ENCODE assay signal across 19 cellular contexts in genomic region chr12:26193539-26193938, GRCh38. TPM values are rescaled to one million over a fixed set of nuclear protein-coding genes. Genes with fewer than 3 reads are reported as not detected.
A peak's percentile ranks its signal among the peaks of the same experiment; 100 is the strongest.
DNase-seq lines count a peak whose midpoint lies in the region; ATAC-seq, FAIRE-seq and TF ChIP-seq lines count a peak whose summit lies in the region.
"Had no signal": no experiment of that assay in that cellular context is flagged by ENCODE, and none has a peak within 500 bp of the region (broad histone marks: within the 10 kb centered on the region; RNA-seq: fewer than 3 reads in every experiment).

No MANE protein-coding gene starts in this region.

- H3K9me3 Mint-ChIP-seq in nephron progenitor cell = no peaks in the 10 kb centered on the region
- H3K9me3 Mint-ChIP-seq: CD4-positive, CD25-positive, alpha-beta regulatory T cell; CD8-positive, alpha-beta T cell; GM23338; H9; HFFc6 had no signal

- no peak overlapping the region for H2BK120ac ChIP-seq in IMR-90 (ENCODE audit: low read depth, low read length)

- H4K91ac ChIP-seq in IMR-90 (ENCODE audit: insufficient read depth, low read depth, low read length) = no peak overlapping the region

- H3K4me3 ChIP-seq in IMR-90 (ENCODE audit: insufficient read depth, low read depth, low read length) = no peak overlapping the region
- H3K4me3 ChIP-seq in osteoblast (ENCODE audit: insufficient read depth, low read length) = no peak overlapping the region
- H3K4me3 ChIP-seq in small intestine (ENCODE audit: low read depth in 1 of 2, low read length in 2 of 2) = no peak overlapping the region
- H3K4me3 ChIP-seq: BLaER1, GM23338 had no signal

- H4K5ac ChIP-seq in IMR-90 (ENCODE audit: low read depth, low read length) = no peak overlapping the region

- DNase-seq in IMR-90 (no peak), cerebellar cortex (ENCODE audit: low spot score) (peak; percentile 9), nephron progenitor cell (no peak), osteoblast (ENCODE audit: insufficient read length, low spot score, missing footprints) (no peak), small intestine (no peak)
- no peak for DNase-seq in activated CD4-positive, alpha-beta T cell treated with anti-CD3 and anti-CD28 coated beads, Interleukin-2, amount 50 U/mL, for 4 hours
- DNase-seq: Caco-2; CD4-positive, CD25-positive, alpha-beta regulatory T cell; CD8-positive, alpha-beta T cell; DMS153; DND-41; H9; HFFc6 had no signal

- H3K18ac ChIP-seq in IMR-90 (ENCODE audit: low read depth, low read length) = no peak overlapping the region

- in situ Hi-C loops in IMR-90 (cut with MboI; ENCODE audit: low sequenced_read_pairs) = no loop called here

- no TSS peak for BruUV-seq in IMR-90 (replicated peaks; lab: Mats Ljungman, UMichigan)

- no peaks in the 10 kb centered on the region for H3K4me1 Mint-ChIP-seq in nephron progenitor cell

- no peaks in the 10 kb centered on the region for H3K36me3 Mint-ChIP-seq in nephron progenitor cell (ENCODE audit: low read depth)
- H3K36me3 Mint-ChIP-seq: CD4-positive, CD25-positive, alpha-beta regulatory T cell; CD8-positive, alpha-beta T cell had no signal

- no peak overlapping the region for H3K27ac Mint-ChIP-seq in nephron progenitor cell
- H3K27ac Mint-ChIP-seq: CD4-positive, CD25-positive, alpha-beta regulatory T cell; CD8-positive, alpha-beta T cell; GM23338; H9; HFFc6 had no signal

- no peak overlapping the region for H3K4ac ChIP-seq in IMR-90 (ENCODE audit: low read depth, low read length)

- peaks cover 53% of the 10 kb centered on the region for H3K27me3 Mint-ChIP-seq in nephron progenitor cell (ENCODE audit: low read depth, poor library complexity)

- H4K20me1 ChIP-seq in IMR-90 (ENCODE audit: insufficient read depth, low read length) (no peaks in the 10 kb centered on the region), osteoblast (ENCODE audit: insufficient read depth, low read length) (no peaks in the 10 kb centered on the region)
- H4K20me1 ChIP-seq: BLaER1 had no signal

- H3K14ac ChIP-seq in IMR-90 (replicated peaks; ENCODE audit: low read depth, low read length) = no peak overlapping the region

- H3K27ac ChIP-seq in IMR-90 (ENCODE audit: insufficient read depth, low read length) (no peak overlapping the region), osteoblast (ENCODE audit: low read depth, low read length) (no peak overlapping the region), small intestine (ENCODE audit: low read depth in 1 of 2, low read length in 1 of 2) (no peak overlapping the region)
- H3K27ac ChIP-seq: BLaER1, C4-2B had no signal

- H3K23ac ChIP-seq in IMR-90 (ENCODE audit: low read depth, low read length) = peak overlapping the region; percentile 12; the same call in 1 of the 2 replicates

- H3K9me3 ChIP-seq in IMR-90 (ENCODE audit: control insufficient read depth, insufficient read depth, low read length) (peaks cover 3% of the 10 kb centered on the region), osteoblast (ENCODE audit: low read depth, low read length) (no peaks in the 10 kb centered on the region), small intestine (ENCODE audit: control insufficient read depth, low read depth) (no peaks in the 10 kb centered on the region)
- H3K9me3 ChIP-seq: Caco-2 had no signal

- no peak overlapping the region for H3K56ac ChIP-seq in IMR-90 (ENCODE audit: extremely low read depth, insufficient read depth, low read length)

- H2AK5ac ChIP-seq in IMR-90 (ENCODE audit: low read depth, low read length) = no peak overlapping the region

- H3K4me1 ChIP-seq in IMR-90 (ENCODE audit: control insufficient read depth, insufficient read depth, low read length) (peaks cover 3% of the 10 kb centered on the region), osteoblast (ENCODE audit: insufficient read depth, low read length) (peaks cover 28% of the 10 kb centered on the region), small intestine (ENCODE audit: control insufficient read depth in 2 of 2, insufficient read depth in 1 of 2, low read depth in 1 of 2, low read length in 1 of 2) (peaks cover 0 to 3% of the 10 kb centered on the region in 2 donors)
- H3K4me1 ChIP-seq: BLaER1, Caco-2 had no signal

- no peak overlapping the region for H3K4me2 ChIP-seq in IMR-90 (ENCODE audit: low read depth, low read length)
- no peak overlapping the region for H3K4me2 ChIP-seq in osteoblast (ENCODE audit: insufficient read depth, low read length)
- H3K4me2 ChIP-seq: BLaER1, GM23338 had no signal

- H2BK15ac ChIP-seq in IMR-90 (ENCODE audit: low read depth, low read length) = no peak overlapping the region

- no peak overlapping the region for H2AK9ac ChIP-seq in IMR-90 (replicated peaks; ENCODE audit: low read depth, low read length, poor library complexity)

- H2AFZ ChIP-seq in IMR-90 (replicated peaks; ENCODE audit: low read length, poor library complexity) = no peak overlapping the region
- no peak overlapping the region for H2AFZ ChIP-seq in osteoblast (ENCODE audit: low read length)
- H2AFZ ChIP-seq: GM23338 had no signal

- no peak for TF ChIP-seq RAD21 in IMR-90 (IDR thresholded peaks at IDR 0.05; ENCODE audit: low read length)

- 0 out of 2 replicates have a peak, but pooled peaks cover 2% of the 10 kb centered on the region for H3K9me1 ChIP-seq in IMR-90 (ENCODE audit: insufficient read depth, low read length)

- peaks cover 4 to 5% of the 10 kb centered on the region in 2 experiments; a peak in 1 of 4 replicates for H3K79me1 ChIP-seq in IMR-90 (ENCODE audit: low read depth in 1 of 2, low read length in 2 of 2)

- no peak overlapping the region for H2BK20ac ChIP-seq in IMR-90 (ENCODE audit: low read depth, low read length)

- intact Hi-C loops in IMR-90 (cut with micrococcal nuclease) = loop anchor here (5.0 kb wide), 1 partner anchor 41 kb away; no protein-coding TSS in a partner anchor

- no peak overlapping the region for H2BK5ac ChIP-seq in IMR-90 (ENCODE audit: low read depth, low read length, poor library complexity, severe bottlenecking)

- POLR2A ChIA-PET in IMR-90 (lab: Charles Lee; ENCODE audit: unreplicated experiment) = no interaction called here

- TF ChIP-seq CTCF in IMR-90 (conservative IDR thresholded peaks at IDR 0.05; ENCODE audit: low read depth, low read length) (no peak), nephron progenitor cell (IDR thresholded peaks at IDR 0.05) (no peak), osteoblast (IDR thresholded peaks at IDR 0.05; ENCODE audit: extremely low read depth, low read depth, low read length) (no peak)

- dilution Hi-C loops in IMR-90 (cut with HindIII; ENCODE audit: low sequenced_read_pairs, unreplicated experiment) = no loop called here

- no peak overlapping the region for H4K8ac ChIP-seq in IMR-90 (ENCODE audit: low read depth in 2 of 2, low read length in 2 of 2)

- 100% methylated on average over 1 of the region's 1 CpG; no CpG with 5 or more reads in 1 of the 2 experiments for WGBS in IMR-90 (ENCODE audit: extremely low coverage in 2 of 2, insufficient read length in 1 of 2), 2 experiments
- WGBS in small intestine, 3 donors = 92 to 96% (median 96%) methylated on average over 1 of the region's 1 CpG

- no peak for TF ChIP-seq POLR2A in IMR-90 (IDR thresholded peaks at IDR 0.05; ENCODE audit: low read depth, low read length)

- H3K36me3 ChIP-seq in IMR-90 (ENCODE audit: control insufficient read depth, insufficient read depth, low read length) (no peaks in the 10 kb centered on the region), osteoblast (ENCODE audit: insufficient read depth, low read length) (no peaks in the 10 kb centered on the region), small intestine (ENCODE audit: control insufficient read depth in 2 of 2, insufficient read depth in 2 of 2, low read length in 2 of 2) (no peaks in the 10 kb centered on the region)
- H3K36me3 ChIP-seq: BLaER1 had no signal

- peak overlapping the region; percentile 11 for H3K4me3 Mint-ChIP-seq in nephron progenitor cell
- H3K4me3 Mint-ChIP-seq: CD4-positive, CD25-positive, alpha-beta regulatory T cell; CD8-positive, alpha-beta T cell; GM23338; H9; HFFc6 had no signal

- H3K9ac ChIP-seq in IMR-90 (ENCODE audit: low read depth, low read length) = no peak overlapping the region
- H3K9ac ChIP-seq: BLaER1 had no signal

- ATAC-seq in IMR-90 (ENCODE audit: low read depth) = no peak
- ATAC-seq in HG02642 (IDR thresholded peaks at IDR 0.05; ENCODE audit: poor library complexity, unreplicated experiment) = no peak
- ATAC-seq: CD8-positive, alpha-beta T cell; GM23338; HCT116 had no signal

- H3K27me3 ChIP-seq in IMR-90 (ENCODE audit: control insufficient read depth, insufficient read depth, low read length) (no peaks in the 10 kb centered on the region), osteoblast (ENCODE audit: insufficient read depth, low read length) (no peaks in the 10 kb centered on the region), small intestine (ENCODE audit: control insufficient read depth in 2 of 2, insufficient read depth in 2 of 2, low read length in 2 of 2) (no peaks in the 10 kb centered on the region)

- H3K79me2 ChIP-seq in osteoblast (ENCODE audit: insufficient read depth, low read length) = no peaks in the 10 kb centered on the region

- FAIRE-seq in small intestine (lab: Jason Lieb, UNC) = no peak
- FAIRE-seq: GM12892 had no signal

- CTCF ChIA-PET in IMR-90 (lab: Yijun Ruan, JAX) = interaction anchor here (0.8 kb wide), 1 partner anchor 81 kb away, joined by 3 read pairs; no protein-coding TSS in a partner anchor

TF ChIP-seq in IMR-90, 13 proteins besides CTCF, POLR2A, EP300 and RAD21 (continues in another document):
- TF ChIP-seq RCOR1 (IDR thresholded peaks at IDR 0.05; ENCODE audit: insufficient replicate concordance, low read length) (no peak), ELK1 (IDR thresholded peaks at IDR 0.05; ENCODE audit: borderline replicate concordance, low read depth, low read length) (no peak), MAZ (IDR thresholded peaks at IDR 0.05; ENCODE audit: borderline replicate concordance, low read depth, low read length) (no peak), MXI1 (IDR thresholded peaks at IDR 0.05; ENCODE audit: borderline replicate concordance, low read depth, low read length) (no peak), CEBPB (IDR thresholded peaks at IDR 0.05; ENCODE audit: low read depth, low read length) (no peak), SMC3 (IDR thresholded peaks at IDR 0.05; ENCODE audit: low read depth, low read length) (no peak), MAFK (IDR thresholded peaks at IDR 0.05; ENCODE audit: low read depth, low read length) (no peak)

RNA-seq across cellular contexts. Expression of gene SSPN, which starts 1.8 kb away (rescaled TPM):
- total RNA-seq in IMR-90 (2012; rRNA removed) (5.6 and 7.8 TPM in 2 replicates), osteoblast (9.8 and 18.9 TPM in 2 replicates)
- polyA plus RNA-seq in IMR-90 (2012; rRNA removed) (3.5 and 4.1 TPM in 2 replicates), small intestine (1 to 10 TPM in 1 of 3 donors, under 1 TPM in 2; 0.67 to 2.6 (median 0.81) TPM)
- 2.8 and 4.8 TPM in 2 replicates for polyA plus RNA-seq in IMR-90 (2012; cell fraction: cytosol; rRNA removed)
- 0.85 and 2.2 TPM in 2 replicates for polyA plus RNA-seq in IMR-90 (2012; cell fraction: nucleus; rRNA removed; ENCODE audit: low replicate concordance)
- total RNA-seq: CD4-positive, CD25-positive, alpha-beta regulatory T cell; CD8-positive, alpha-beta T cell had no signal
- polyA plus RNA-seq: CD4-positive, CD25-positive, alpha-beta regulatory T cell had no signal
